Comparison of ENCODE assay signal across 10 cellular contexts in the genomic region with DNA sequence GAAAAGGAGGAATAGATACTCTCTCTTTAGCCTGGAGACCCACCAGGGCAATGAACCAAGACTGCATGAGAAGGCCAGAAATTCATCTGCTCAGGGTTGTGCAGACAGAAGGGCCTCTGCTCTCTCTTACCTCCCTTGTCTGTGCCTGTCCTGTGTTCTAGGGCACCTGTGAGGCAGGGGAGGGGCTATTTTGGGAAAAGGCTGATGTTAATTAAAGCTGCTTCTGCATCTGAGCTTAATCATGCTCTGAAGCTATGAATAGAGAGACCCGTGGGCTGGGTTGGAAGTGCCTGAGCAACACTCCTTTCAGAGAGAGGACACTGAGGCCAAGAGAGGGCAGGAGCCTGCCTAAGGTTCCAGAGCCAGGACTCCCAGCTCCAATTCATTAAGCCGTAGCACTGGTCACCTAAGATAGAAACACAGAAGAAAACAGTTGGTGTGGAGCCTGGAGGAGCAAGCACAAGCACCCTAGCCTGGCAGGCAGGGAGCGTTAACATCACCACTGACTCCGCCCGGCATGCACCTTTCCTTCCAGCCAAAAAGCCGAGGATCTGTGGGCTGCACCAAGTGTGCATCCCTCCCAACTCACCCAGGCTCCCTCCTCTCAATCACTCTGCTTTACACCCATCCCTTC. TPM values are rescaled to one million over a fixed set of nuclear protein-coding genes. Genes with fewer than 3 reads are reported as not detected.
A peak's percentile ranks its signal among the peaks of the same experiment; 100 is the strongest.
DNase-seq lines count a peak whose midpoint lies in the region; ATAC-seq, FAIRE-seq and TF ChIP-seq lines count a peak whose summit lies in the region.
"Had no signal": no experiment of that assay in that cellular context is flagged by ENCODE, and none has a peak within 500 bp of the region (broad histone marks: within the 10 kb centered on the region; RNA-seq: fewer than 3 reads in every experiment).

No MANE protein-coding gene starts in this region.

- H3K4me3 ChIP-seq in BLaER1 (no peak overlapping the region), PC-3 (ENCODE audit: low read length) (no peak overlapping the region), tibial artery (no peak overlapping the region)

- FAIRE-seq in urothelium cell line (lab: Jason Lieb, UNC): no peak

- no peaks in the 10 kb centered on the region for H3K36me3 ChIP-seq in BLaER1
- no peaks in the 10 kb centered on the region for H3K36me3 ChIP-seq in PC-3 (ENCODE audit: low read depth, low read length)
- H3K36me3 ChIP-seq in tibial artery: no peaks in the 10 kb centered on the region

- H3K9me3 ChIP-seq in BLaER1 (peaks cover 9% of the 10 kb centered on the region), PC-3 (ENCODE audit: low read length) (no peaks in the 10 kb centered on the region), tibial artery (no peaks in the 10 kb centered on the region)

- H3K9me2 ChIP-seq in PC-3 (replicated peaks; ENCODE audit: low read length): no peaks in the 10 kb centered on the region

- no peaks in the 10 kb centered on the region for H3F3A ChIP-seq in PC-3 (ENCODE audit: low read length, unreplicated experiment)

- H3K79me2 ChIP-seq in PC-3 (ENCODE audit: low read length): no peaks in the 10 kb centered on the region

- CTCF ChIA-PET in PC-3 (lab: Charles Lee): interaction anchor here (1.0 kb wide), 1 partner anchor 92 kb away, joined by 3 read pairs; no protein-coding TSS in a partner anchor

- H3K4me2 ChIP-seq in BLaER1: peak overlapping the region; percentile 86
- H3K4me2 ChIP-seq in PC-3 (ENCODE audit: low read length): no peak overlapping the region

- H3K9ac ChIP-seq in BLaER1 (no peak overlapping the region), PC-3 (ENCODE audit: low read length) (no peak overlapping the region)

- DNase-seq in PC-3 (no peak), head of caudate nucleus (peak in 40 of 42 donors; percentile 14 to 90 (median 58)), pons (ENCODE audit: low spot score) (no peak), tibial artery (no peak), urothelium cell line (ENCODE audit: low spot score) (no peak), NCI-H524 (lab: John Stamatoyannopoulos, UW) (no peak)

- BruUV-seq in PC-3 (replicated peaks; lab: Mats Ljungman, UMichigan): no TSS peak

- no peaks in the 10 kb centered on the region for H3K27me3 ChIP-seq in BLaER1
- H3K27me3 ChIP-seq in PC-3 (ENCODE audit: low read length): no peaks in the 10 kb centered on the region
- no peaks in the 10 kb centered on the region for H3K27me3 ChIP-seq in tibial artery

- intact Hi-C loops in PC-3 (cut with micrococcal nuclease): loop anchor here (1.0 to 5.0 kb wide), 2 partner anchors 77 to 92 kb away; partner anchors contain the start of gene DNAJC18
- intact Hi-C loops in head of caudate nucleus (cut with DNase I): no loop called here
- intact Hi-C loops in tibial artery (cut with DNase I; ENCODE audit: low total_unique reads): loop anchor here (2.0 kb wide), 1 partner anchor 91 kb away; no protein-coding TSS in a partner anchor

- H3K4me1 ChIP-seq in BLaER1 (peaks cover 72% of the 10 kb centered on the region), PC-3 (ENCODE audit: insufficient read depth, low read length) (peaks cover 11% of the 10 kb centered on the region), tibial artery (peaks cover 0 to 9% (median 3%) of the 10 kb centered on the region in 4 donors)

- H3K27ac ChIP-seq in BLaER1 (no peak overlapping the region), PC-3 (ENCODE audit: low read length) (no peak overlapping the region), tibial artery (no peak overlapping the region)

- ATAC-seq in GM21717 (IDR thresholded peaks at IDR 0.05; ENCODE audit: unreplicated experiment) (peak; percentile 4), PC-3 (peak; percentile 3; the same call in 1 of the 2 replicates)

- no peak for TF ChIP-seq CTCF in PC-3 (conservative IDR thresholded peaks at IDR 0.05; ENCODE audit: low read depth, low read length)
- TF ChIP-seq CTCF in tibial artery (IDR thresholded peaks at IDR 0.05): no peak

- H2AFZ ChIP-seq in PC-3 (ENCODE audit: low read length): no peak overlapping the region

- POLR2A ChIA-PET in PC-3 (lab: Charles Lee; ENCODE audit: unreplicated experiment): interaction anchor here (0.6 kb wide), 1 partner anchor 32 kb away, joined by 3 read pairs; the partner anchor contains the start of gene STING1

- H4K20me1 ChIP-seq in BLaER1: no peaks in the 10 kb centered on the region
- no peaks in the 10 kb centered on the region for H4K20me1 ChIP-seq in PC-3 (ENCODE audit: low read length)

RNA-seq across cellular contexts. Expression of gene STING1, which starts 31.4 kb away (rescaled TPM):
- total RNA-seq in PC-3 (2014; rRNA removed): 6.5 and 12.6 TPM in 2 replicates

RNA-seq across cellular contexts. Expression of gene SMIM33, which starts 43.2 kb away (rescaled TPM):
- total RNA-seq in PC-3 (2014; rRNA removed): not detected in 2 replicates
- total RNA-seq: left lobe of liver, occipital lobe had no signal

RNA-seq across cellular contexts. Expression of gene UBE2D2, which starts 47.2 kb away (rescaled TPM):
- total RNA-seq in PC-3 (2014; rRNA removed): 98.7 and 104 TPM in 2 replicates

RNA-seq across cellular contexts. Expression of gene ECSCR, which starts 51.4 kb away (rescaled TPM):
- total RNA-seq in PC-3 (2014; rRNA removed): 0.36 TPM in 1 of 2 replicates, not detected in the other

Comparison
In these comparisons a context has a peak if more than half of its experiments do, and no peak if none do; other contexts are left out.
1. DNase-seq: peak in head of caudate nucleus (40 of 42); none in PC-3 (single experiment), pons (single experiment), tibial artery (0 of 2), urothelium cell line (single experiment) and NCI-H524 (0 of 2).